In genomic region chr14:68979021-68979721, GRCh38 we compare ENCODE assay signal across 1 cellular context.
TF ChIP-seq lines count a peak whose summit lies in the region.

Gene ACTN1, minus strand, starts transcription at chr14:68979302. Its CDS starts 246 bp downstream, at chr14:68979056.

TF ChIP-seq in SK-N-SH, 30 proteins besides CTCF, POLR2A, EP300 and RAD21 (continued from another document):
- no peak for TF ChIP-seq RFX5 (IDR thresholded peaks at IDR 0.05; ENCODE audit: low read length)
- TF ChIP-seq FOSL2 (IDR thresholded peaks at IDR 0.05; ENCODE audit: borderline replicate concordance, low read depth): no peak
- TF ChIP-seq USF1 (IDR thresholded peaks at IDR 0.05; ENCODE audit: borderline replicate concordance, low read depth): peak; percentile 79; the same call in 1 of the 2 replicates
- no peak for TF ChIP-seq NRF1 (IDR thresholded peaks at IDR 0.05; ENCODE audit: low read depth, low read length)
- no peak for TF ChIP-seq SMC3 (IDR thresholded peaks at IDR 0.05; ENCODE audit: low read depth, low read length)
- TF ChIP-seq EZH2phosphoT487 (IDR thresholded peaks at IDR 0.05; ENCODE audit: borderline replicate concordance, low read depth): no peak
- TF ChIP-seq TAF1 (IDR thresholded peaks at IDR 0.05; ENCODE audit: borderline replicate concordance, low read depth, low read length): peak; percentile 78
- peak; percentile 88 for TF ChIP-seq POLR2AphosphoS5 (IDR thresholded peaks at IDR 0.05; ENCODE audit: low read depth, low read length)
- TF ChIP-seq TCF12 (IDR thresholded peaks at IDR 0.05): no peak
- peak; percentile 82 for TF ChIP-seq IRF3 (IDR thresholded peaks at IDR 0.05; ENCODE audit: low read depth, low read length)
- TF ChIP-seq GATA2 (CRISPR knock-in tag; IDR thresholded peaks at IDR 0.05): no peak
- TF ChIP-seq GABPA (IDR thresholded peaks at IDR 0.05; ENCODE audit: low read depth): no peak
- peak; percentile 2; the same call in 1 of the 2 replicates for TF ChIP-seq TEAD4 (IDR thresholded peaks at IDR 0.05; ENCODE audit: borderline replicate concordance, insufficient read depth)
- TF ChIP-seq USF2 (IDR thresholded peaks at IDR 0.05; ENCODE audit: borderline replicate concordance, low read depth, low read length): no peak
- TF ChIP-seq FOXM1 (IDR thresholded peaks at IDR 0.05; ENCODE audit: low read depth): no peak
